ENCODE assay signal across 8 cellular contexts in genomic region chr13:49247722-49248432, GRCh38. TPM values are rescaled to one million over a fixed set of nuclear protein-coding genes. Genes with fewer than 3 reads are reported as not detected.
DNase-seq lines count a peak whose midpoint lies in the region; ATAC-seq and TF ChIP-seq lines count a peak whose summit lies in the region.

TSS of gene CDADC1 (plus strand) at chr13:49247925. CDS start at chr13:49248038, 113 bp downstream.

- H3K4me1 ChIP-seq in HUES64 (ENCODE audit: insufficient read depth, low read length) (peaks cover 13% of the 10 kb centered on the region; the same call in 1 of the 2 replicates), mucosa of descending colon (ENCODE audit: low read depth) (peaks cover 7% of the 10 kb centered on the region)

- peak; percentile 92 for ATAC-seq in GM21447 (IDR thresholded peaks at IDR 0.05; ENCODE audit: unreplicated experiment)
- peak; percentile 99 for ATAC-seq in mucosa of descending colon

- H3K36me3 ChIP-seq in HUES64 (ENCODE audit: insufficient read depth, low read length) (no peaks in the 10 kb centered on the region), mucosa of descending colon (ENCODE audit: low read depth) (no peaks in the 10 kb centered on the region)

- WGBS in HUES64: under 1% methylated on average over 42 of the region's 42 CpGs

- H3K9me3 ChIP-seq in HUES64 (ENCODE audit: insufficient read depth, low read depth, low read length) (no peaks in the 10 kb centered on the region), mucosa of descending colon (no peaks in the 10 kb centered on the region)

- H3K27me3 ChIP-seq in HUES64 (ENCODE audit: insufficient read depth, low read length): no peaks in the 10 kb centered on the region

- TF ChIP-seq CTCF in mucosa of descending colon (IDR thresholded peaks at IDR 0.05): no peak

- peak within 1 kb of the TSS; percentile 82 for H3K4me3 ChIP-seq in HUES64 (ENCODE audit: low read length)
- peak within 1 kb of the TSS; percentile 80 for H3K4me3 ChIP-seq in mucosa of descending colon

- DNase-seq in D341Med (ENCODE audit: low spot score) (peak; percentile 91), OCI-M2 (lab: John Stamatoyannopoulos, UW; ENCODE audit: unreplicated experiment) (peak; percentile 61), activated T-cell treated with anti-CD3 and anti-CD28 coated beads for 48 hours (ENCODE audit: low read depth) (peak; percentile 92), epithelial cell of prostate (ENCODE audit: low read depth, low spot score) (peak; percentile 52), mucosa of descending colon (peak; percentile 98 to 99 (median 98))
- peak; percentile 94 for DNase-seq in stimulated activated CD8-positive, alpha-beta memory T cell treated with anti-CD3 and anti-CD28 coated beads, Interleukin-4, amount 100 ng/mL, for 24 hours (ENCODE audit: low read depth)

- intact Hi-C loops in mucosa of descending colon (cut with DNase I, micrococcal nuclease): no loop called here

- H3K9ac ChIP-seq in HUES64 (ENCODE audit: low read depth, low read length): peak within 1 kb of the TSS; percentile 73

- H3K27ac ChIP-seq in HUES64 (ENCODE audit: low read depth, low read length): peak within 1 kb of the TSS; percentile 65
- peak within 1 kb of the TSS; percentile 49 for H3K27ac ChIP-seq in epithelial cell of prostate

RNA-seq across cellular contexts. Expression of gene CDADC1, which starts in this region (rescaled TPM):
- polyA plus RNA-seq in HUES64 (2013, experiment 1 of 2): 3.2 TPM
- 5.9 TPM for polyA plus RNA-seq in HUES64 (2013, experiment 2 of 2)
- total RNA-seq in mucosa of descending colon: 10 to 100 TPM in 1 of 3 donors, 1 to 10 TPM in 2; 7.6 to 14.1 (median 7.9) TPM

Comparison
In these comparisons a context has a peak if more than half of its experiments do, and no peak if none do; other contexts are left out.
1. Peak in every context shown above with its lines: DNase-seq, ATAC-seq, H3K4me3 ChIP-seq and H3K27ac ChIP-seq.